Comparison of ENCODE assay signal across 17 cellular contexts in the genomic region with DNA sequence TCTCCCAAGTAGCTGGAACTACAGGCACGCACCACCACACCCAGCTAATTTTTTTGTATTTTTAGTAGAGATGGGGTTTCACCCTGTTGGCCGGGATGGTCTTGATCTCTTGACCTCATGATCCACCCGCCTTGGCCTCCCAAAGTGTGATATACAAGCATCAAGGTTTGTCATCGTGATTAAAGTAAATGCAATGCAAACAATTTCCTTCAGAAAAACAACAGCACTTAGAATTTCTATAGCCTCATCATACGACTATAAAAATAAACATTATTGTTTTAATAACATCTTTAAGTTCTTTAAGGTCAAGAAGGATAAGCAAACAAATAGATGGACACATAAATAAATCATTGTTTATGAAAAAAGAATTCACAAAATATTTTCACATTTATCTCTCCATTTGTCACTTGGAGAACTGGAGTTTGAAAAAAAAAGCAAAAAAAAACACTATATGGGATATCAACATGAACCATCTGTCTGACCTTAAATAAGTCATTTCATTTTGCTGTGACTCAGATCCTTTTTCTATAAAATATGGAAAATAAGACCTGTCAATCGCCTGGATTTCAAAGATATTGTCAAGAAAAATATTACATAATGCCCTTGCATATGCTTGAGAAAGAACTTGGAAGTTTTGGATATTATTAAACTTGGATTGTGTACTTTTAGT.
"Had no signal": no experiment of that assay in that cellular context is flagged by ENCODE, and none has a peak within 500 bp of the region (broad histone marks: within the 10 kb centered on the region; RNA-seq: fewer than 3 reads in every experiment).

No MANE protein-coding gene starts in this region.

- H3K9me3 ChIP-seq: prostate gland, right lobe of liver had no signal

- H3K27me3 ChIP-seq: ascending aorta, right lobe of liver, suprapubic skin, upper lobe of right lung had no signal

- H3K27ac ChIP-seq: ascending aorta, lower lobe of right lung, prostate gland, right lobe of liver, suprapubic skin, upper lobe of right lung had no signal

- H3K36me3 ChIP-seq: ascending aorta, lower lobe of right lung, prostate gland, right lobe of liver, suprapubic skin, upper lobe of right lung had no signal

- H3K4me3 ChIP-seq: ascending aorta, lower lobe of right lung, prostate gland, right lobe of liver, suprapubic skin, upper lobe of right lung had no signal

- DNase-seq: activated CD4-positive, alpha-beta T cell treated with anti-CD3 and anti-CD28 coated beads, Interleukin-2, amount 50 U/mL, for 4 hours; activated naive CD4-positive, alpha-beta T cell treated with anti-CD3 and anti-CD28 coated beads, Interleukin-2, amount 10 ng/mL, durations not matched to agents 7 days and 5 days; activated T-cell treated with anti-CD3 and anti-CD28 coated beads, Interleukin-2, amount 50 U/mL, for 1 hour; immature natural killer cell; left cardiac atrium; lower lobe of right lung; nephron progenitor cell; occipital lobe; right lobe of liver; stimulated activated naive CD8-positive, alpha-beta T cell treated with anti-CD3 and anti-CD28 coated beads, Interleukin-15, Interleukin-2, amounts not matched to agents 100 U/mL and 50 U/mL, for 24 hours; upper lobe of right lung had no signal

- ATAC-seq: activated CD4-positive, CD25-positive, alpha-beta regulatory T cell treated with anti-CD3 and anti-CD28 coated beads, Interleukin-2, amount 50 U/mL, for 24 hours; esophagus mucosa; left cardiac atrium; lower lobe of right lung; stimulated activated naive CD8-positive, alpha-beta T cell treated with anti-CD3 and anti-CD28 coated beads, Interleukin-15, Interleukin-2, amounts not matched to agents 100 U/mL and 50 U/mL, for 24 hours; upper lobe of right lung had no signal

- H3K4me1 ChIP-seq: lower lobe of right lung, prostate gland, right lobe of liver, upper lobe of right lung had no signal

- FAIRE-seq: endometrium had no signal
